In the genomic region with DNA sequence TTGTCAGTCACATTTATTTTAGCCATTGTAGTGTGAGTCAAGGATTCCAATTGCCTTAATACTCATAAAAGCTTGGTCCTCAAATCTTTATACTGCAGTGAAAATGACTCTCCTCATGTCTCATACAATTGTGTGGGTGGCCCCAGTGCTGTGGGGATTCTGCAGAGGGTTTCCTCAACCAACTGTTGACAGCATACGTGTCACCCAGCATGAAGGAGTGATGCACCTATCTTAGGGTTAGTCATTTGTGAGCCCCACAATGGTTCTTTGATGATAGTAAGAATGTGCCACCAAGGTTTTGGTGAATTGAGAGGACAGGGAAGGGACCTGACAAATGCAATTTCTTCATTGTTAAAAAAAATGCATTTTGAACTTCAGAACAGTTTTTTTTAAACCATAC, we compare ENCODE assay signal across 25 cellular contexts.
DNase-seq lines count a peak whose midpoint lies in the region; ATAC-seq, FAIRE-seq and TF ChIP-seq lines count a peak whose summit lies in the region.
"Had no signal": no experiment of that assay in that cellular context is flagged by ENCODE, and none has a peak within 500 bp of the region (broad histone marks: within the 10 kb centered on the region; RNA-seq: fewer than 3 reads in every experiment).

No MANE protein-coding gene starts in this region.

- H3K23me2 ChIP-seq in H1 (ENCODE audit: low read depth, low read length): no peaks in the 10 kb centered on the region

- H4K8ac ChIP-seq in H1 (ENCODE audit: extremely low read depth, insufficient read depth, low read length): no peak overlapping the region

- H3K9me3 ChIP-seq in H1 (ENCODE audit: insufficient read depth in 2 of 2, low read depth in 1 of 2, low read length in 1 of 2) (peaks cover 4 to 5% of the 10 kb centered on the region in 2 experiments; a peak in 2 of 4 replicates), esophagus squamous epithelium (peaks cover 0 to 28% (median 4%) of the 10 kb centered on the region in 3 donors)
- H3K9me3 ChIP-seq: BE2C had no signal

- no peak for FAIRE-seq in H1 (lab: Jason Lieb, UNC)
- FAIRE-seq: A204.1, G401.6, GM12891, GM19239 had no signal

- no peak overlapping the region for H3K27ac Mint-ChIP-seq in activated T-helper 17 cell treated with anti-CD3 and anti-CD28 coated beads, Interleukin-2, amount 50 U/mL, for 72 hours
- no peak overlapping the region for H3K27ac Mint-ChIP-seq in stimulated activated effector memory CD8-positive, alpha-beta T cell treated with anti-CD3 and anti-CD28 coated beads, Interleukin-12 subunit alpha, Interleukin-12 subunit beta, amount 100 ng/mL, for 72 hours
- H3K27ac Mint-ChIP-seq: CD14-positive monocyte; CD4-positive, alpha-beta memory T cell; CD4-positive, CD25-positive, alpha-beta regulatory T cell; CD8-positive, alpha-beta memory T cell had no signal

- H2BK5ac ChIP-seq in H1 (ENCODE audit: low read depth, low read length): no peak overlapping the region

- no peak for TF ChIP-seq RAD21 in H1 (IDR thresholded peaks at IDR 0.05 in 1 of 2, conservative IDR thresholded peaks at IDR 0.05 in 1 of 2; ENCODE audit: low read depth in 2 of 2, low read length in 2 of 2)

- H3K4me3 ChIP-seq in H1 (ENCODE audit: extremely low read depth in 1 of 4, insufficient read depth in 2 of 4, low read depth in 3 of 4, low read length in 4 of 4) (no peak overlapping the region), esophagus squamous epithelium (no peak overlapping the region)
- H3K4me3 ChIP-seq: BLaER1 had no signal

- CTCF ChIA-PET in H1 (lab: Charles Lee; ENCODE audit: partially characterized antibody): no interaction called here

- H4K20me1 ChIP-seq in H1 (replicated peaks in 1 of 2; ENCODE audit: control insufficient read depth in 1 of 2, insufficient read depth in 2 of 2, low read length in 2 of 2): no peaks in the 10 kb centered on the region
- H4K20me1 ChIP-seq: BLaER1 had no signal

- no peak overlapping the region for H3K18ac ChIP-seq in H1 (ENCODE audit: extremely low read depth, low read length)

- no peaks in the 10 kb centered on the region for H3K36me3 Mint-ChIP-seq in activated T-helper 17 cell treated with anti-CD3 and anti-CD28 coated beads, Interleukin-2, amount 50 U/mL, for 72 hours (ENCODE audit: low read depth)
- no peaks in the 10 kb centered on the region for H3K36me3 Mint-ChIP-seq in stimulated activated effector memory CD8-positive, alpha-beta T cell treated with anti-CD3 and anti-CD28 coated beads, Interleukin-12 subunit alpha, Interleukin-12 subunit beta, amount 100 ng/mL, for 72 hours
- H3K36me3 Mint-ChIP-seq: CD14-positive monocyte; CD4-positive, alpha-beta memory T cell; CD4-positive, CD25-positive, alpha-beta regulatory T cell; CD8-positive, alpha-beta memory T cell had no signal

- no peak overlapping the region for H2AFZ ChIP-seq in H1 (ENCODE audit: low read length)

- peak; percentile 74 for ATAC-seq in activated T-helper 17 cell treated with anti-CD3 and anti-CD28 coated beads, Interleukin-2, amount 50 U/mL, for 72 hours (replicated peaks)
- peak; percentile 72 for ATAC-seq in stimulated activated effector memory CD8-positive, alpha-beta T cell treated with anti-CD3 and anti-CD28 coated beads, Interleukin-12 subunit alpha, Interleukin-12 subunit beta, amount 100 ng/mL, for 72 hours
- ATAC-seq in GM19395 (IDR thresholded peaks at IDR 0.05; ENCODE audit: unreplicated experiment): no peak

- H3K4me3 Mint-ChIP-seq in activated T-helper 17 cell treated with anti-CD3 and anti-CD28 coated beads, Interleukin-2, amount 50 U/mL, for 72 hours: no peak overlapping the region
- no peak overlapping the region for H3K4me3 Mint-ChIP-seq in stimulated activated effector memory CD8-positive, alpha-beta T cell treated with anti-CD3 and anti-CD28 coated beads, Interleukin-12 subunit alpha, Interleukin-12 subunit beta, amount 100 ng/mL, for 72 hours
- H3K4me3 Mint-ChIP-seq: CD14-positive monocyte; CD4-positive, alpha-beta memory T cell; CD4-positive, CD25-positive, alpha-beta regulatory T cell; CD8-positive, alpha-beta memory T cell had no signal

- no peak overlapping the region for H2BK15ac ChIP-seq in H1 (ENCODE audit: low read length)

- no peak overlapping the region for H2BK120ac ChIP-seq in H1 (replicated peaks; ENCODE audit: low read depth, low read length)

- H4K5ac ChIP-seq in H1 (ENCODE audit: insufficient read length, low read depth, low read length): no peak overlapping the region

- H3K27ac ChIP-seq in H1 (ENCODE audit: low read depth, low read length) (no peak overlapping the region), esophagus squamous epithelium (no peak overlapping the region)
- H3K27ac ChIP-seq: BLaER1 had no signal

- H3K23ac ChIP-seq in H1 (ENCODE audit: insufficient read length): no peak overlapping the region

- no peaks in the 10 kb centered on the region for H3K4me1 Mint-ChIP-seq in activated T-helper 17 cell treated with anti-CD3 and anti-CD28 coated beads, Interleukin-2, amount 50 U/mL, for 72 hours
- H3K4me1 Mint-ChIP-seq in stimulated activated effector memory CD8-positive, alpha-beta T cell treated with anti-CD3 and anti-CD28 coated beads, Interleukin-12 subunit alpha, Interleukin-12 subunit beta, amount 100 ng/mL, for 72 hours: no peaks in the 10 kb centered on the region
- H3K4me1 Mint-ChIP-seq: CD14-positive monocyte; CD4-positive, alpha-beta memory T cell; CD4-positive, CD25-positive, alpha-beta regulatory T cell; CD8-positive, alpha-beta memory T cell had no signal

- TF ChIP-seq EP300 in H1 (IDR thresholded peaks at IDR 0.05; ENCODE audit: borderline replicate concordance in 1 of 2, low read depth in 2 of 2, low read length in 2 of 2): no peak

- no peak overlapping the region for H3K9ac ChIP-seq in H1 (replicated peaks in 1 of 4; ENCODE audit: extremely low read depth in 1 of 4, low read depth in 3 of 4, low read length in 3 of 4)
- H3K9ac ChIP-seq: BLaER1 had no signal

- TF ChIP-seq CTCF in H1 (IDR thresholded peaks at IDR 0.05; ENCODE audit: control extremely low read depth in 1 of 3, insufficient read depth in 1 of 3, low read depth in 1 of 3, low read length in 3 of 3) (no peak), esophagus squamous epithelium (IDR thresholded peaks at IDR 0.05) (no peak)

- no peak overlapping the region for H3K56ac ChIP-seq in H1 (replicated peaks; ENCODE audit: insufficient read length, low read depth, low read length)

- no peak for TF ChIP-seq POLR2A in H1 (IDR thresholded peaks at IDR 0.05; ENCODE audit: control extremely low read depth in 1 of 2, low read depth in 2 of 2, low read length in 2 of 2)
- TF ChIP-seq POLR2A in esophagus squamous epithelium (IDR thresholded peaks at IDR 0.05): no peak

- H3K4ac ChIP-seq in H1 (replicated peaks; ENCODE audit: insufficient read length, low read depth, low read length): no peak overlapping the region

- H4K91ac ChIP-seq in H1 (replicated peaks; ENCODE audit: insufficient read length, low read length): no peak overlapping the region

- H3K36me3 ChIP-seq in H1 (ENCODE audit: control insufficient read depth in 2 of 4, insufficient read depth in 4 of 4, low read length in 3 of 4) (no peaks in the 10 kb centered on the region), esophagus squamous epithelium (no peaks in the 10 kb centered on the region)
- H3K36me3 ChIP-seq: BE2C, BLaER1 had no signal

- H3K9me3 Mint-ChIP-seq in activated T-helper 17 cell treated with anti-CD3 and anti-CD28 coated beads, Interleukin-2, amount 50 U/mL, for 72 hours: peaks cover 7% of the 10 kb centered on the region
- H3K9me3 Mint-ChIP-seq in stimulated activated effector memory CD8-positive, alpha-beta T cell treated with anti-CD3 and anti-CD28 coated beads, Interleukin-12 subunit alpha, Interleukin-12 subunit beta, amount 100 ng/mL, for 72 hours: peaks cover 16% of the 10 kb centered on the region

- H3K79me1 ChIP-seq in H1 (ENCODE audit: low read depth, low read length): no peaks in the 10 kb centered on the region

- peak; percentile 35 for DNase-seq in RKO (ENCODE audit: low spot score)
- no peak for DNase-seq in H1 (ENCODE audit: low read depth in 1 of 2, low spot score in 2 of 2)
- no peak for DNase-seq in stimulated activated effector memory CD8-positive, alpha-beta T cell treated with anti-CD3 and anti-CD28 coated beads, Interleukin-12 subunit alpha, Interleukin-12 subunit beta, amount 100 ng/mL, for 72 hours (ENCODE audit: low spot score in 2 of 2)
- DNase-seq in anterior cingulate cortex (lab: John Stamatoyannopoulos, UW): no peak
- DNase-seq in esophagus squamous epithelium (lab: John Stamatoyannopoulos, UW): no peak
- DNase-seq: 8988T; ACHN; BE2C; C1 segment of cervical spinal cord; CD4-positive, alpha-beta memory T cell; CD4-positive, CD25-positive, alpha-beta regulatory T cell; CD8-positive, alpha-beta memory T cell; COR-L47; DMS 273 treated with DMSO at 0.1 percent for 48 hours; DMS153; DMS79 treated with DMSO at 0.1 percent for 48 hours; GF-D8 had no signal

- H3K4me1 ChIP-seq in H1 (replicated peaks in 1 of 4; ENCODE audit: control insufficient read depth in 3 of 4, insufficient read depth in 4 of 4, low read length in 3 of 4) (no peaks in the 10 kb centered on the region), esophagus squamous epithelium (no peaks in the 10 kb centered on the region)
- H3K4me1 ChIP-seq: BE2C, BLaER1 had no signal

- H2AK5ac ChIP-seq in H1 (ENCODE audit: low read depth, low read length): no peak overlapping the region

- H3K27me3 Mint-ChIP-seq in activated T-helper 17 cell treated with anti-CD3 and anti-CD28 coated beads, Interleukin-2, amount 50 U/mL, for 72 hours: peaks cover 4% of the 10 kb centered on the region
- H3K27me3 Mint-ChIP-seq: CD4-positive, CD25-positive, alpha-beta regulatory T cell; CD8-positive, alpha-beta memory T cell had no signal

- H3K27me3 ChIP-seq in H1 (replicated peaks in 1 of 4; ENCODE audit: control insufficient read depth in 3 of 4, extremely low read depth in 1 of 4, insufficient read depth in 3 of 4, low read length in 3 of 4) (no peaks in the 10 kb centered on the region; a peak in 1 of 7 replicates), esophagus squamous epithelium (no peaks in the 10 kb centered on the region)
- H3K27me3 ChIP-seq: BE2C, BLaER1 had no signal

- H3K79me2 ChIP-seq in H1 (ENCODE audit: control insufficient read depth in 1 of 2, insufficient read depth in 2 of 2, low read length in 2 of 2): no peaks in the 10 kb centered on the region

- intact Hi-C loops in esophagus squamous epithelium (cut with DNase I): no loop called here

- H3K14ac ChIP-seq in H1 (ENCODE audit: insufficient read length): no peak overlapping the region

- POLR2A ChIA-PET in H1 (lab: Charles Lee; ENCODE audit: partially characterized antibody): no interaction called here

- no peak overlapping the region for H3K4me2 ChIP-seq in H1 (ENCODE audit: insufficient read depth in 1 of 2, low read depth in 2 of 2, low read length in 2 of 2)
- H3K4me2 ChIP-seq: BLaER1 had no signal

- H2BK20ac ChIP-seq in H1 (ENCODE audit: low read length): no peak overlapping the region

- WGBS in H1 (ENCODE audit: extremely low coverage in 1 of 2, insufficient coverage in 1 of 2, insufficient read length in 1 of 2, insufficient replicate concordance in 2 of 2, low coverage in 1 of 2, low lambda C conversion rate in 2 of 2, missing lambda C conversion rate in 1 of 2), 2 experiments: 91% methylated on average over 1 of the region's 1 CpG; no CpG with 5 or more reads in 1 of the 2 experiments
- 60 to 92% methylated on average over 1 of the region's 1 CpG for WGBS in esophagus squamous epithelium, 2 donors

- no peak overlapping the region for H2BK12ac ChIP-seq in H1 (ENCODE audit: low read depth, low read length)
